In genomic region chr2:100588071-100588786, GRCh38 we compare ENCODE assay signal across 8 cellular contexts.
DNase-seq lines count a peak whose midpoint lies in the region; ATAC-seq and TF ChIP-seq lines count a peak whose summit lies in the region.

No MANE protein-coding gene starts in this region.

- TF ChIP-seq POLR2A in NB4 (IDR thresholded peaks at IDR 0.05; ENCODE audit: extremely low read depth, insufficient read length): no peak

- peak; percentile 60 for ATAC-seq in GM19035 (IDR thresholded peaks at IDR 0.05; ENCODE audit: unreplicated experiment)

- H3K4me3 ChIP-seq in NB4 (ENCODE audit: low read depth, low read length): no peak overlapping the region

- no peak for TF ChIP-seq CTCF in NB4 (IDR thresholded peaks at IDR 0.05; ENCODE audit: low read depth, low read length)

- DNase-seq in AG08395 (ENCODE audit: low spot score) (peak; percentile 67), NB4 (ENCODE audit: low read depth) (peak; percentile 83), NCI-H446 (lab: John Stamatoyannopoulos, UW) (no peak), NCI-H446 treated with DMSO at 0.1 percent for 48 hours (lab: John Stamatoyannopoulos, UW) (no peak), NCI-H1417 treated with DMSO at 0.1 percent for 48 hours (lab: John Stamatoyannopoulos, UW) (no peak)
- DNase-seq in central memory CD4-positive, alpha-beta T cell: peak; percentile 80
- DNase-seq in stimulated activated CD4-positive, alpha-beta T cell treated with anti-CD3 and anti-CD28 coated beads, Interleukin-4, amount 100 ng/mL, for 24 hours: no peak

Comparison
In these comparisons a context has a peak if more than half of its experiments do, and no peak if none do; other contexts are left out.
1. DNase-seq: peak in AG08395 (single experiment), NB4 (single experiment) and central memory CD4-positive, alpha-beta T cell (single experiment); none in stimulated activated CD4-positive, alpha-beta T cell treated with anti-CD3 and anti-CD28 coated beads, Interleukin-4, amount 100 ng/mL, for 24 hours (single experiment), NCI-H446 (0 of 2), NCI-H446 treated with DMSO at 0.1 percent for 48 hours (single experiment) and NCI-H1417 treated with DMSO at 0.1 percent for 48 hours (single experiment).